In genomic region chr18:47595816-47596501, GRCh38 we compare ENCODE assay signal across 10 cellular contexts.
DNase-seq lines count a peak whose midpoint lies in the region.
"Had no signal": no experiment of that assay in that cellular context is flagged by ENCODE, and none has a peak within 500 bp of the region (broad histone marks: within the 10 kb centered on the region; RNA-seq: fewer than 3 reads in every experiment).

No MANE protein-coding gene starts in this region.

- DNase-seq in activated T-cell treated with anti-CD3 and anti-CD28 coated beads for 48 hours (ENCODE audit: low read depth) (peak; percentile 9), NCI-H146 treated with DMSO at 0.1 percent for 48 hours (lab: John Stamatoyannopoulos, UW; ENCODE audit: unreplicated experiment) (peak; percentile 35), dermis microvascular lymphatic vessel endothelial cell (ENCODE audit: low read depth in 2 of 2) (peak; percentile 3 to 30), AG08396 (ENCODE audit: low spot score) (no peak), NCI-H774 (lab: John Stamatoyannopoulos, UW) (no peak), DMS153 (lab: John Stamatoyannopoulos, UW) (no peak)
- DNase-seq in activated T-cell treated with anti-CD3 and anti-CD28 coated beads, Interleukin-2, amount 50 U/mL, for 24 hours = no peak
- peak; percentile 2 for DNase-seq in stimulated activated CD8-positive, alpha-beta memory T cell treated with anti-CD3 and anti-CD28 coated beads, Interleukin-4, amount 100 ng/mL, for 24 hours (ENCODE audit: low read depth)
- DNase-seq: amniotic stem cell had no signal

- no peaks in the 10 kb centered on the region for H3K4me1 Mint-ChIP-seq in activated T-cell treated with anti-CD3 and anti-CD28 coated beads, Interleukin-2, amount 50 U/mL, for 24 hours (ENCODE audit: low read depth)

- no peaks in the 10 kb centered on the region for H3K36me3 Mint-ChIP-seq in activated T-cell treated with anti-CD3 and anti-CD28 coated beads, Interleukin-2, amount 50 U/mL, for 24 hours (ENCODE audit: low read depth)

- H3K9me3 Mint-ChIP-seq in activated T-cell treated with anti-CD3 and anti-CD28 coated beads, Interleukin-2, amount 50 U/mL, for 24 hours = peaks cover 2% of the 10 kb centered on the region

- H3K27me3 Mint-ChIP-seq in activated T-cell treated with anti-CD3 and anti-CD28 coated beads, Interleukin-2, amount 50 U/mL, for 24 hours = peaks cover 35% of the 10 kb centered on the region

- H3K27ac Mint-ChIP-seq in activated T-cell treated with anti-CD3 and anti-CD28 coated beads, Interleukin-2, amount 50 U/mL, for 24 hours = no peak overlapping the region
- H3K27ac Mint-ChIP-seq: nephron had no signal

- H3K4me3 Mint-ChIP-seq in activated T-cell treated with anti-CD3 and anti-CD28 coated beads, Interleukin-2, amount 50 U/mL, for 24 hours = no peak overlapping the region
- H3K4me3 Mint-ChIP-seq: nephron had no signal

Comparison
In these comparisons a context has a peak if more than half of its experiments do, and no peak if none do; other contexts are left out.
1. DNase-seq: peak in activated T-cell treated with anti-CD3 and anti-CD28 coated beads for 48 hours (single experiment), NCI-H146 treated with DMSO at 0.1 percent for 48 hours (single experiment), dermis microvascular lymphatic vessel endothelial cell (2 of 2) and stimulated activated CD8-positive, alpha-beta memory T cell treated with anti-CD3 and anti-CD28 coated beads, Interleukin-4, amount 100 ng/mL, for 24 hours (single experiment); none in activated T-cell treated with anti-CD3 and anti-CD28 coated beads, Interleukin-2, amount 50 U/mL, for 24 hours (single experiment), AG08396 (single experiment), NCI-H774 (single experiment) and DMS153 (single experiment).